Comparison of ENCODE assay signal across 8 cellular contexts in genomic region chr6:7540595-7540994, GRCh38. TPM values are rescaled to one million over a fixed set of nuclear protein-coding genes. Genes with fewer than 3 reads are reported as not detected.
DNase-seq lines count a peak whose midpoint lies in the region; ATAC-seq and TF ChIP-seq lines count a peak whose summit lies in the region.

No MANE protein-coding gene starts in this region.

- H3K36me3 ChIP-seq in WERI-Rb-1: no peaks in the 10 kb centered on the region

- H3K27me3 Mint-ChIP-seq in neural crest cell (ENCODE audit: low read depth): peaks cover 91% of the 10 kb centered on the region

- no peaks in the 10 kb centered on the region for H3K9me3 Mint-ChIP-seq in neural crest cell

- DNase-seq in EL (peak; percentile 14), WERI-Rb-1 (no peak), fibroblast of mammary gland (ENCODE audit: low read depth) (peak; percentile 24), neural crest cell (ENCODE audit: low read depth, low spot score) (no peak), NCI-H2227 (lab: John Stamatoyannopoulos, UW; ENCODE audit: unreplicated experiment) (no peak), AML-193 (lab: John Stamatoyannopoulos, UW) (no peak)

- H3K4me3 ChIP-seq in WERI-Rb-1 (ENCODE audit: low read depth, low read length) (peak overlapping the region; percentile 49), fibroblast of mammary gland (ENCODE audit: control insufficient read depth, low read depth, low read length) (peak overlapping the region; percentile 56)

- peak overlapping the region; percentile 86 for H3K4me3 Mint-ChIP-seq in neural crest cell

- H3K9me3 ChIP-seq in WERI-Rb-1 (ENCODE audit: severe bottlenecking): peaks cover 13% of the 10 kb centered on the region

- no peak overlapping the region for H3K27ac Mint-ChIP-seq in neural crest cell (ENCODE audit: unreplicated experiment)

- TF ChIP-seq CTCF in WERI-Rb-1 (IDR thresholded peaks at IDR 0.05; ENCODE audit: low read depth, low read length) (no peak), fibroblast of mammary gland (conservative IDR thresholded peaks at IDR 0.05; ENCODE audit: control insufficient read depth, insufficient read depth, low read depth, low read length) (no peak), neural crest cell (conservative IDR thresholded peaks at IDR 0.05) (no peak)

- peaks cover 18% of the 10 kb centered on the region for H3K4me1 Mint-ChIP-seq in neural crest cell

- no peaks in the 10 kb centered on the region for H3K27me3 ChIP-seq in WERI-Rb-1 (ENCODE audit: insufficient read depth, low read depth, severe bottlenecking)

- no peak for ATAC-seq in HG02973 (IDR thresholded peaks at IDR 0.05; ENCODE audit: unreplicated experiment)
- ATAC-seq in GM19023 (IDR thresholded peaks at IDR 0.05; ENCODE audit: unreplicated experiment): no peak

- H3K27ac ChIP-seq in WERI-Rb-1: no peak overlapping the region

- H3K36me3 Mint-ChIP-seq in neural crest cell (ENCODE audit: low read depth): no peaks in the 10 kb centered on the region

RNA-seq across cellular contexts. Expression of gene DSP, which starts 0.9 kb away (rescaled TPM):
- 9.4 and 9.5 TPM in 2 replicates for total RNA-seq in neural crest cell

RNA-seq across cellular contexts. Expression of gene SNRNP48, which starts 49.4 kb away (rescaled TPM):
- total RNA-seq in neural crest cell: 22.5 and 23.2 TPM in 2 replicates

Comparison
In these comparisons a context has a peak if more than half of its experiments do, and no peak if none do; other contexts are left out.
1. DNase-seq: peak in EL (single experiment) and fibroblast of mammary gland (single experiment); none in WERI-Rb-1 (single experiment), neural crest cell (single experiment), NCI-H2227 (single experiment) and AML-193 (0 of 2).